In the genomic region with DNA sequence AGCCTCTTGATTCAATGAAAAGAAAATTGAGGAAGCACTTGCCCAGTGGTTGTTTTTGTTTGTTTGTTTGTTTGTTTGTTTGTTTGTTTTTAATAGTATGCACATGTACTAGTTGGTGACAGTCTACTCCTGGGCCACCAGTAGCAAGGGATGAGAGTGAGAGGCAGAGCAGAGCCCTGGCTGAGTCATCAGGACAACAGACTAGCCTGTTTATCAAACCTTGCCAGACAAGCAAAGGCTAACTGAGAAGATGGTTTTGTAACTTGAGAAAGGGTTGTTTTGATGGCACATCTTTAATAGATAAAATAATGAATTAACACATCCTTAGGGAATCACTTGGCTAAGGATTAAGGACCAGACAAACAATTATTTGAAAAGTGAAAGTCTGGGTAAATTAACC, we compare ENCODE assay signal across 22 cellular contexts.
DNase-seq lines count a peak whose midpoint lies in the region; ATAC-seq and TF ChIP-seq lines count a peak whose summit lies in the region.
"Had no signal": no experiment of that assay in that cellular context is flagged by ENCODE, and none has a peak within 500 bp of the region (broad histone marks: within the 10 kb centered on the region; RNA-seq: fewer than 3 reads in every experiment).

No MANE protein-coding gene starts in this region.

- no TSS peak for BruUV-seq in PC-9 (replicated peaks; lab: Mats Ljungman, UMichigan)

- H3K4me3 Mint-ChIP-seq in CD8-positive, alpha-beta T cell: no peak overlapping the region
- H3K4me3 Mint-ChIP-seq: activated CD4-positive, alpha-beta T cell treated with anti-CD3 and anti-CD28 coated beads, Interleukin-2, amount 10 ng/mL, durations not matched to agents 24 days and 14 days; naive thymus-derived CD4-positive, alpha-beta T cell had no signal

- H3K9ac ChIP-seq in GM23248 (no peak overlapping the region), fibroblast of lung (ENCODE audit: insufficient read depth, low read length) (no peak overlapping the region)
- H3K9ac ChIP-seq: parathyroid adenoma had no signal

- no peaks in the 10 kb centered on the region for H4K20me1 ChIP-seq in GM23248 (ENCODE audit: insufficient read depth)
- H4K20me1 ChIP-seq in PC-9 (ENCODE audit: insufficient read depth): no peaks in the 10 kb centered on the region
- no peaks in the 10 kb centered on the region for H4K20me1 ChIP-seq in fibroblast of lung (ENCODE audit: control insufficient read depth, extremely low read depth, insufficient read depth, low read length)

- intact Hi-C loops in PC-9 (cut with micrococcal nuclease; ENCODE audit: unreplicated experiment): no loop called here
- intact Hi-C loops in CD8-positive, alpha-beta T cell (cut with DNase I, micrococcal nuclease): no loop called here

- TF ChIP-seq CTCF in PC-9 (conservative IDR thresholded peaks at IDR 0.05) (no peak), fibroblast of lung (conservative IDR thresholded peaks at IDR 0.05 in 1 of 2, IDR thresholded peaks at IDR 0.05 in 1 of 2; ENCODE audit: low read depth in 1 of 2, low read length in 2 of 2) (no peak), GM20000 (IDR thresholded peaks at IDR 0.05; ENCODE audit: extremely low read depth, missing control alignments) (no peak)
- TF ChIP-seq CTCF in CD8-positive, alpha-beta T cell (IDR thresholded peaks at IDR 0.05): no peak

- POLR2A ChIA-PET in PC-9 (lab: Charles Lee; ENCODE audit: unreplicated experiment): no interaction called here
- POLR2A ChIA-PET in CD8-positive, alpha-beta T cell (lab: Charles Lee): no interaction called here

- no peaks in the 10 kb centered on the region for H3K9me3 Mint-ChIP-seq in CD8-positive, alpha-beta T cell

- H3K4me1 ChIP-seq in GM23248 (ENCODE audit: insufficient read depth) (peaks cover 15% of the 10 kb centered on the region), PC-9 (replicated peaks; ENCODE audit: insufficient read depth) (peaks cover 8% of the 10 kb centered on the region; the same call in 1 of the 2 replicates), fibroblast of lung (ENCODE audit: control insufficient read depth, extremely low read depth, insufficient read depth, low read length) (no peaks in the 10 kb centered on the region)
- H3K4me1 ChIP-seq in CD8-positive, alpha-beta T cell (ENCODE audit: insufficient read depth, low read length): no peaks in the 10 kb centered on the region
- H3K4me1 ChIP-seq: ascending aorta, parathyroid adenoma, thyroid gland had no signal

- no peaks in the 10 kb centered on the region for H3K27me3 ChIP-seq in GM23248 (replicated peaks; ENCODE audit: insufficient read depth)
- H3K27me3 ChIP-seq in PC-9 (ENCODE audit: insufficient read depth, low read depth): no peaks in the 10 kb centered on the region
- no peaks in the 10 kb centered on the region for H3K27me3 ChIP-seq in fibroblast of lung (ENCODE audit: control insufficient read depth, insufficient read depth, low read length)
- H3K27me3 ChIP-seq in CD8-positive, alpha-beta T cell (ENCODE audit: insufficient read depth, low read length): no peaks in the 10 kb centered on the region
- H3K27me3 ChIP-seq: ascending aorta, thyroid gland had no signal

- no peaks in the 10 kb centered on the region for H3K79me2 ChIP-seq in GM23248 (ENCODE audit: insufficient read depth)
- no peaks in the 10 kb centered on the region for H3K79me2 ChIP-seq in PC-9 (ENCODE audit: low read depth)
- H3K79me2 ChIP-seq in fibroblast of lung (ENCODE audit: control insufficient read depth, insufficient read depth, low read length): no peaks in the 10 kb centered on the region
- H3K79me2 ChIP-seq: parathyroid adenoma had no signal

- H3K9me2 ChIP-seq in GM23248 (ENCODE audit: insufficient read depth): no peaks in the 10 kb centered on the region
- H3K9me2 ChIP-seq in PC-9 (ENCODE audit: insufficient read depth): no peaks in the 10 kb centered on the region

- H3K36me3 ChIP-seq in GM23248 (ENCODE audit: low read depth) (no peaks in the 10 kb centered on the region), PC-9 (ENCODE audit: low read depth) (no peaks in the 10 kb centered on the region), fibroblast of lung (ENCODE audit: control insufficient read depth, insufficient read depth, low read length) (no peaks in the 10 kb centered on the region)
- H3K36me3 ChIP-seq in CD8-positive, alpha-beta T cell (ENCODE audit: insufficient read depth, low read length): no peaks in the 10 kb centered on the region
- H3K36me3 ChIP-seq: ascending aorta, thyroid gland had no signal

- no peaks in the 10 kb centered on the region for H3K36me3 Mint-ChIP-seq in CD8-positive, alpha-beta T cell
- H3K36me3 Mint-ChIP-seq: naive thymus-derived CD4-positive, alpha-beta T cell had no signal

- H2AFZ ChIP-seq in GM23248 (no peak overlapping the region), PC-9 (no peak overlapping the region), fibroblast of lung (ENCODE audit: low read length) (no peak overlapping the region)
- H2AFZ ChIP-seq: parathyroid adenoma had no signal

- H3K27ac ChIP-seq in GM23248 (no peak overlapping the region), PC-9 (no peak overlapping the region), fibroblast of lung (ENCODE audit: insufficient read depth, low read length) (no peak overlapping the region)
- no peak overlapping the region for H3K27ac ChIP-seq in CD8-positive, alpha-beta T cell (ENCODE audit: low read depth, low read length)
- H3K27ac ChIP-seq: ascending aorta, coronary artery, parathyroid adenoma, thyroid gland had no signal

- peaks cover 16% of the 10 kb centered on the region; the same call in 1 of the 2 replicates for H3F3A ChIP-seq in GM23248 (ENCODE audit: insufficient read depth)
- H3F3A ChIP-seq in PC-9 (ENCODE audit: insufficient read depth, low read depth): no peaks in the 10 kb centered on the region

- peak; percentile 60 for DNase-seq in GM23248
- DNase-seq in PC-9: peak; percentile 19 to 45
- DNase-seq in fibroblast of lung (ENCODE audit: low read depth in 2 of 2): peak; percentile 16 to 22
- DNase-seq in skeletal muscle cell (ENCODE audit: low read depth): peak; percentile 10
- DNase-seq in CD8-positive, alpha-beta T cell: no peak
- no peak for DNase-seq in GM20000 (ENCODE audit: low spot score)
- no peak for DNase-seq in DMS79 treated with DMSO at 0.1 percent for 48 hours (lab: John Stamatoyannopoulos, UW)
- DNase-seq: activated CD4-positive, alpha-beta T cell treated with anti-CD3 and anti-CD28 coated beads, Interleukin-2, amount 10 ng/mL, durations not matched to agents 24 days and 14 days; activated CD8-positive, alpha-beta memory T cell treated with anti-CD3 and anti-CD28 coated beads, Interleukin-2, amount 50 U/mL, for 48 hours; activated gamma-delta T cell treated with Interleukin-2 at 50 U/mL for 16 hours; C1 segment of cervical spinal cord; DMS153; head of caudate nucleus; naive thymus-derived CD4-positive, alpha-beta T cell; NCI-H2029 treated with DMSO at 0.1 percent for 48 hours; NCI-H69; thyroid gland had no signal

- H3K9me3 ChIP-seq in GM23248 (ENCODE audit: low read depth): no peaks in the 10 kb centered on the region
- H3K9me3 ChIP-seq in PC-9 (ENCODE audit: insufficient read depth, low read depth): no peaks in the 10 kb centered on the region; the same call in 1 of the 2 replicates
- H3K9me3 ChIP-seq in fibroblast of lung (ENCODE audit: control insufficient read depth, insufficient read depth, low read depth, low read length): no peaks in the 10 kb centered on the region
- H3K9me3 ChIP-seq in CD8-positive, alpha-beta T cell (ENCODE audit: low read length): no peaks in the 10 kb centered on the region
- H3K9me3 ChIP-seq: ascending aorta, thyroid gland had no signal

- CTCF ChIA-PET in PC-9 (lab: Charles Lee): no interaction called here
- CTCF ChIA-PET in CD8-positive, alpha-beta T cell (lab: Charles Lee): no interaction called here

- in situ Hi-C loops in GM23248 (cut with MboI): no loop called here

- H3K4me2 ChIP-seq in GM23248 (ENCODE audit: unreplicated experiment) (no peak overlapping the region), PC-9 (no peak overlapping the region), fibroblast of lung (ENCODE audit: extremely low read depth, insufficient read depth, low read length) (no peak overlapping the region)

- no peak overlapping the region for H3K4me3 ChIP-seq in GM23248
- H3K4me3 ChIP-seq in PC-9: no peak overlapping the region
- no peak overlapping the region for H3K4me3 ChIP-seq in fibroblast of lung (replicated peaks in 1 of 4; ENCODE audit: control extremely low read depth in 1 of 4, insufficient read depth in 1 of 4, low read depth in 3 of 4, low read length in 4 of 4)
- no peak overlapping the region for H3K4me3 ChIP-seq in skeletal muscle cell (ENCODE audit: low read depth, low read length)
- no peak overlapping the region for H3K4me3 ChIP-seq in CD8-positive, alpha-beta T cell (ENCODE audit: low read depth, low read length)
- H3K4me3 ChIP-seq: ascending aorta, coronary artery, lung, thyroid gland had no signal

- H3K27me3 Mint-ChIP-seq in CD8-positive, alpha-beta T cell (ENCODE audit: low read depth): no peaks in the 10 kb centered on the region
- H3K27me3 Mint-ChIP-seq: activated CD4-positive, alpha-beta T cell treated with anti-CD3 and anti-CD28 coated beads, Interleukin-2, amount 10 ng/mL, durations not matched to agents 24 days and 14 days; naive thymus-derived CD4-positive, alpha-beta T cell had no signal

- no peaks in the 10 kb centered on the region for H3K4me1 Mint-ChIP-seq in CD8-positive, alpha-beta T cell (ENCODE audit: low read depth)
- H3K4me1 Mint-ChIP-seq: activated CD4-positive, alpha-beta T cell treated with anti-CD3 and anti-CD28 coated beads, Interleukin-2, amount 10 ng/mL, durations not matched to agents 24 days and 14 days; naive thymus-derived CD4-positive, alpha-beta T cell had no signal

- no peak for ATAC-seq in CD8-positive, alpha-beta T cell
- ATAC-seq: HepG2; naive thymus-derived CD4-positive, alpha-beta T cell had no signal

- H3K27ac Mint-ChIP-seq in CD8-positive, alpha-beta T cell: no peak overlapping the region
- H3K27ac Mint-ChIP-seq: activated CD4-positive, alpha-beta T cell treated with anti-CD3 and anti-CD28 coated beads, Interleukin-2, amount 10 ng/mL, durations not matched to agents 24 days and 14 days; naive thymus-derived CD4-positive, alpha-beta T cell had no signal

Comparison
In these comparisons a context has a peak if more than half of its experiments do, and no peak if none do; other contexts are left out.
1. DNase-seq: peak in GM23248 (single experiment), PC-9 (2 of 2), fibroblast of lung (2 of 2) and skeletal muscle cell (single experiment); none in CD8-positive, alpha-beta T cell (0 of 7), GM20000 (single experiment) and DMS79 treated with DMSO at 0.1 percent for 48 hours (single experiment).